In genomic region chr19:38162632-38163031, GRCh38 we compare ENCODE assay signal across 2 cellular contexts.
TF ChIP-seq lines count a peak whose summit lies in the region.

No MANE protein-coding gene starts in this region.

TF ChIP-seq in HEK293, 187 proteins besides CTCF, POLR2A, EP300 and RAD21 (continued from another document and continues in another):
- TF ChIP-seq ZBTB6 (tag by site-specific recombination; IDR thresholded peaks at IDR 0.05) (no peak), ZBTB48 (tag by site-specific recombination; IDR thresholded peaks at IDR 0.05) (no peak), ZNF510 (tag by site-specific recombination; IDR thresholded peaks at IDR 0.05; ENCODE audit: insufficient replicate concordance) (no peak), ZNF132 (tag by site-specific recombination; IDR thresholded peaks at IDR 0.05; ENCODE audit: borderline replicate concordance) (no peak), ZNF221 (tag by site-specific recombination; IDR thresholded peaks at IDR 0.05; ENCODE audit: borderline replicate concordance) (0 out of 2 replicates have a peak, but pooled peaks have one; percentile 71), ZNF16 (tag by site-specific recombination; IDR thresholded peaks at IDR 0.05; ENCODE audit: low read depth) (no peak), ZNF2 (tag by site-specific recombination; IDR thresholded peaks at IDR 0.05) (0 out of 2 replicates have a peak, but pooled peaks have one; percentile 14), ZNF544 (tag by site-specific recombination; IDR thresholded peaks at IDR 0.05) (no peak), KLF8 (tag by site-specific recombination; IDR thresholded peaks at IDR 0.05) (peak; percentile 65; the same call in 1 of the 2 replicates), ZNF416 (tag by site-specific recombination; IDR thresholded peaks at IDR 0.05) (no peak), ZNF239 (tag by site-specific recombination; IDR thresholded peaks at IDR 0.05) (no peak), ZNF518A (tag by site-specific recombination; conservative IDR thresholded peaks at IDR 0.05; ENCODE audit: low read depth) (no peak), ZNF701 (tag by site-specific recombination; IDR thresholded peaks at IDR 0.05) (no peak), GLIS2 (tag by site-specific recombination; IDR thresholded peaks at IDR 0.05) (no peak), ZXDB (tag by site-specific recombination; IDR thresholded peaks at IDR 0.05) (peak; percentile 22; the same call in 1 of the 2 replicates), ZNF354C (tag by site-specific recombination; IDR thresholded peaks at IDR 0.05; ENCODE audit: borderline replicate concordance, low read depth) (no peak), ZNF776 (tag by site-specific recombination; IDR thresholded peaks at IDR 0.05; ENCODE audit: borderline replicate concordance) (no peak)

TF ChIP-seq in WTC11, 78 proteins besides CTCF, POLR2A, EP300 and RAD21 (continued from another document):
- TF ChIP-seq USF1 (CRISPR knock-in tag; IDR thresholded peaks at IDR 0.05) = peak; percentile 50; the same call in 1 of the 2 replicates
- no peak for TF ChIP-seq STAT6 (CRISPR knock-in tag; conservative IDR thresholded peaks at IDR 0.05; ENCODE audit: low read depth)
TF ChIP-seq in WTC11: peak in this region for 2.
